8 cellular contexts compared by ENCODE assay signal in genomic region chr14:49946320-49947141, GRCh38. TPM values are rescaled to one million over a fixed set of nuclear protein-coding genes. Genes with fewer than 3 reads are reported as not detected.
DNase-seq lines count a peak whose midpoint lies in the region; ATAC-seq lines count a peak whose summit lies in the region.

No MANE protein-coding gene starts in this region.

- ATAC-seq in HG03378 (IDR thresholded peaks at IDR 0.05; ENCODE audit: unreplicated experiment) (no peak), GM21529 (IDR thresholded peaks at IDR 0.05; ENCODE audit: unreplicated experiment) (no peak)

- peaks cover 72% of the 10 kb centered on the region for H3K4me1 Mint-ChIP-seq in stimulated activated naive CD8-positive, alpha-beta T cell treated with anti-CD3 and anti-CD28 coated beads, Interleukin-15, Interleukin-2, amounts not matched to agents 100 ng/mL and 50 ng/mL, for 24 hours (ENCODE audit: low read depth)

- H3K36me3 Mint-ChIP-seq in stimulated activated naive CD8-positive, alpha-beta T cell treated with anti-CD3 and anti-CD28 coated beads, Interleukin-15, Interleukin-2, amounts not matched to agents 100 ng/mL and 50 ng/mL, for 24 hours (ENCODE audit: low read depth) = peaks cover 12% of the 10 kb centered on the region

- H3K27ac Mint-ChIP-seq in stimulated activated naive CD8-positive, alpha-beta T cell treated with anti-CD3 and anti-CD28 coated beads, Interleukin-15, Interleukin-2, amounts not matched to agents 100 ng/mL and 50 ng/mL, for 24 hours = peak overlapping the region; percentile 86

- no peaks in the 10 kb centered on the region for H3K27me3 Mint-ChIP-seq in stimulated activated naive CD8-positive, alpha-beta T cell treated with anti-CD3 and anti-CD28 coated beads, Interleukin-15, Interleukin-2, amounts not matched to agents 100 ng/mL and 50 ng/mL, for 24 hours

- H3K9me3 Mint-ChIP-seq in stimulated activated naive CD8-positive, alpha-beta T cell treated with anti-CD3 and anti-CD28 coated beads, Interleukin-15, Interleukin-2, amounts not matched to agents 100 ng/mL and 50 ng/mL, for 24 hours = peaks cover 13% of the 10 kb centered on the region

- peak overlapping the region; percentile 8 for H3K4me3 Mint-ChIP-seq in stimulated activated naive CD8-positive, alpha-beta T cell treated with anti-CD3 and anti-CD28 coated beads, Interleukin-15, Interleukin-2, amounts not matched to agents 100 ng/mL and 50 ng/mL, for 24 hours

- in situ Hi-C loops in Caki2 (cut with HindIII; ENCODE audit: low pct_unique_long_range_greater_than_20kb, low sequenced_read_pairs) = no loop called here

- DNase-seq in Caki2 (ENCODE audit: low read depth) (peak; percentile 52), NCI-H1694 (lab: John Stamatoyannopoulos, UW) (peak; percentile 95), fibroblast of the conjunctiva (ENCODE audit: low read depth) (peak; percentile 67), CD1c-positive myeloid dendritic cell (ENCODE audit: extremely low spot score) (no peak)
- peak; percentile 32 to 45 for DNase-seq in activated T-cell treated with anti-CD3 and anti-CD28 coated beads, Interleukin-2, amount 50 U/mL, for 48 hours

RNA-seq across cellular contexts. Expression of gene ARF6, which starts 53.6 kb away (rescaled TPM):
- 51.7 and 52.6 TPM in 2 replicates for total RNA-seq in Caki2 (2014; rRNA removed; shearing (Covaris generic); ENCODE audit: low replicate concordance)
